ENCODE assay signal across 8 cellular contexts in genomic region chr17:42832213-42832933, GRCh38. TPM values are rescaled to one million over a fixed set of nuclear protein-coding genes. Genes with fewer than 3 reads are reported as not detected.
DNase-seq lines count a peak whose midpoint lies in the region; ATAC-seq and TF ChIP-seq lines count a peak whose summit lies in the region.

No MANE protein-coding gene starts in this region.

- DNase-seq in LNCaP clone FGC (ENCODE audit: low read depth): no peak
- DNase-seq in naive thymus-derived CD8-positive, alpha-beta T cell: no peak
- no peak for DNase-seq in NCI-H1694 treated with DMSO at 0.1 percent for 48 hours (lab: John Stamatoyannopoulos, UW)
- DNase-seq in stimulated activated CD8-positive, alpha-beta memory T cell treated with anti-CD3 and anti-CD28 coated beads, Interleukin-4, amount 100 ng/mL, for 48 hours: no peak
- no peak for DNase-seq in NCI-H2171 (lab: John Stamatoyannopoulos, UW)
- no peak for DNase-seq in activated CD4-positive, alpha-beta T cell treated with anti-CD3 and anti-CD28 coated beads for 48 hours

- ATAC-seq in GM18511 (IDR thresholded peaks at IDR 0.05; ENCODE audit: unreplicated experiment): peak; percentile 8
- peak in 1 of 2 donors; percentile 26 for ATAC-seq in naive thymus-derived CD8-positive, alpha-beta T cell

- no peak for TF ChIP-seq CTCF in LNCaP clone FGC (IDR thresholded peaks at IDR 0.05; ENCODE audit: control insufficient read depth, extremely low read depth, insufficient read depth)

- peak overlapping the region; percentile 74 for H3K4me3 ChIP-seq in LNCaP clone FGC (ENCODE audit: low read depth, low read length)

- H3K9me3 Mint-ChIP-seq in dendritic cell treated with granulocyte-macrophage colony-stimulating factor and Interleukin-4, amounts not matched to agents 40 ng/mL and 50 ng/mL, for 4 days: no peaks in the 10 kb centered on the region
- H3K9me3 Mint-ChIP-seq in naive thymus-derived CD8-positive, alpha-beta T cell: no peaks in the 10 kb centered on the region

- peaks cover 39% of the 10 kb centered on the region for H3K36me3 Mint-ChIP-seq in dendritic cell treated with granulocyte-macrophage colony-stimulating factor and Interleukin-4, amounts not matched to agents 40 ng/mL and 50 ng/mL, for 4 days (ENCODE audit: low read depth)
- H3K36me3 Mint-ChIP-seq in naive thymus-derived CD8-positive, alpha-beta T cell: peaks cover 0 to 20% (median 0%) of the 10 kb centered on the region in 3 donors

- peaks cover 24% of the 10 kb centered on the region for H3K4me1 Mint-ChIP-seq in dendritic cell treated with granulocyte-macrophage colony-stimulating factor and Interleukin-4, amounts not matched to agents 40 ng/mL and 50 ng/mL, for 4 days (ENCODE audit: low read depth)
- peaks cover 19 to 29% (median 28%) of the 10 kb centered on the region in 4 donors for H3K4me1 Mint-ChIP-seq in naive thymus-derived CD8-positive, alpha-beta T cell

- POLR2A ChIA-PET in naive thymus-derived CD8-positive, alpha-beta T cell (lab: Charles Lee): interaction anchor here (0.5 to 3.5 kb wide), 7 partner anchors 8 to 563 kb away, joined by 3 to 53 read pairs (median 6); partner anchors contain the start of genes BECN1, NBR1, RPL27 and VPS25

- intact Hi-C loops in dendritic cell treated with granulocyte-macrophage colony-stimulating factor and Interleukin-4, amounts not matched to agents 40 ng/mL and 50 ng/mL, for 4 days (cut with micrococcal nuclease): no loop called here

- peak overlapping the region; percentile 84 for H3K4me3 Mint-ChIP-seq in dendritic cell treated with granulocyte-macrophage colony-stimulating factor and Interleukin-4, amounts not matched to agents 40 ng/mL and 50 ng/mL, for 4 days
- peak overlapping the region; percentile 92 to 98 (median 96) for H3K4me3 Mint-ChIP-seq in naive thymus-derived CD8-positive, alpha-beta T cell

- H3K27ac Mint-ChIP-seq in dendritic cell treated with granulocyte-macrophage colony-stimulating factor and Interleukin-4, amounts not matched to agents 40 ng/mL and 50 ng/mL, for 4 days: peak overlapping the region; percentile 96
- peak overlapping the region; percentile 94 to 100 (median 100) for H3K27ac Mint-ChIP-seq in naive thymus-derived CD8-positive, alpha-beta T cell

- H3K27me3 Mint-ChIP-seq in dendritic cell treated with granulocyte-macrophage colony-stimulating factor and Interleukin-4, amounts not matched to agents 40 ng/mL and 50 ng/mL, for 4 days: peaks cover 6% of the 10 kb centered on the region
- H3K27me3 Mint-ChIP-seq in naive thymus-derived CD8-positive, alpha-beta T cell: no peaks in the 10 kb centered on the region

RNA-seq across cellular contexts. Expression of gene PSME3, which starts 0.8 kb away (rescaled TPM):
- total RNA-seq in naive thymus-derived CD8-positive, alpha-beta T cell: 10 to 100 TPM; 65.3 to 67.3 TPM
- polyA plus RNA-seq in naive thymus-derived CD8-positive, alpha-beta T cell: 100 to 1,000 TPM; 117 to 123 (median 120) TPM

RNA-seq across cellular contexts. Expression of gene BECN1, which starts 8.3 kb away (rescaled TPM):
- total RNA-seq in naive thymus-derived CD8-positive, alpha-beta T cell: 100 to 1,000 TPM; 103 to 109 TPM
- polyA plus RNA-seq in naive thymus-derived CD8-positive, alpha-beta T cell: 100 to 1,000 TPM; 106 to 124 (median 123) TPM

RNA-seq across cellular contexts. Expression of gene AOC2, which starts 12.0 kb away (rescaled TPM):
- 1 to 10 TPM; 4.0 to 4.2 TPM for total RNA-seq in naive thymus-derived CD8-positive, alpha-beta T cell
- polyA plus RNA-seq in naive thymus-derived CD8-positive, alpha-beta T cell: under 1 TPM; 0.06 to 0.63 (median 0.12) TPM

RNA-seq across cellular contexts. Expression of gene AOC3, which starts 18.6 kb away (rescaled TPM):
- total RNA-seq in naive thymus-derived CD8-positive, alpha-beta T cell: 1 to 10 TPM; 1.6 TPM
- polyA plus RNA-seq in naive thymus-derived CD8-positive, alpha-beta T cell: under 1 TPM in 1 of 3 donors, not detected in 2; 0.13 TPM

RNA-seq across cellular contexts. Expression of gene CNTD1, which starts 33.7 kb away (rescaled TPM):
- not detected for total RNA-seq in naive thymus-derived CD8-positive, alpha-beta T cell
- polyA plus RNA-seq in naive thymus-derived CD8-positive, alpha-beta T cell: under 1 TPM; 0.12 to 0.52 (median 0.24) TPM
